Comparison of ENCODE assay signal across 35 cellular contexts in genomic region chr7:22805227-22805626, GRCh38.
"Had no signal": no experiment of that assay in that cellular context is flagged by ENCODE, and none has a peak within 500 bp of the region (broad histone marks: within the 10 kb centered on the region; RNA-seq: fewer than 3 reads in every experiment).

No MANE protein-coding gene starts in this region.

- H3K36me3 ChIP-seq: MG63 had no signal

- DNase-seq: Kasumi-1, MG63, MM.1S, MV-4-11, NCI-H1048, NCI-H1092, NCI-H1092 treated with DMSO at 0.1 percent for 48 hours, NCI-H1105, NCI-H1105 treated with DMSO at 0.1 percent for 48 hours, NCI-H1417, NCI-H1417 treated with DMSO at 0.1 percent for 48 hours, NCI-H1436, NCI-H1436 treated with DMSO at 0.1 percent for 48 hours, NCI-H146, NCI-H1694, NCI-H1694 treated with DMSO at 0.1 percent for 48 hours, NCI-H187, NCI-H187 treated with DMSO at 0.1 percent for 48 hours, NCI-H1930, NCI-H2029, NCI-H2029 treated with DMSO at 0.1 percent for 48 hours, NCI-H2081, NCI-H2081 treated with DMSO at 0.1 percent for 48 hours, NCI-H2107, NCI-H2171, NCI-H2171 treated with DMSO at 0.1 percent for 48 hours, NCI-H2227 treated with DMSO at 0.1 percent for 48 hours, NCI-H226, NCI-H345, NCI-H446, NCI-H446 treated with DMSO at 0.1 percent for 48 hours, NCI-H510A, NCI-H510A treated with DMSO at 0.1 percent for 48 hours, NCI-H524, NCI-H524 treated with DMSO at 0.1 percent for 48 hours had no signal

- H3K9me3 ChIP-seq: MG63 had no signal

- H3K4me3 ChIP-seq: MG63 had no signal

- H3K27me3 ChIP-seq: MG63 had no signal
